Comparison of ENCODE assay signal across 2 cellular contexts in genomic region chr18:8367217-8367988, GRCh38.
TF ChIP-seq lines count a peak whose summit lies in the region.

No MANE protein-coding gene starts in this region.

TF ChIP-seq in IMR-90, 13 proteins besides CTCF, POLR2A, EP300 and RAD21 (continued from another document):
- TF ChIP-seq ELK1 (IDR thresholded peaks at IDR 0.05; ENCODE audit: borderline replicate concordance, low read depth, low read length) (no peak), MAFK (IDR thresholded peaks at IDR 0.05; ENCODE audit: low read depth, low read length) (no peak), MAZ (IDR thresholded peaks at IDR 0.05; ENCODE audit: borderline replicate concordance, low read depth, low read length) (no peak), SMC3 (IDR thresholded peaks at IDR 0.05; ENCODE audit: low read depth, low read length) (no peak), MXI1 (IDR thresholded peaks at IDR 0.05; ENCODE audit: borderline replicate concordance, low read depth, low read length) (no peak), FOS (IDR thresholded peaks at IDR 0.05; ENCODE audit: low read depth, low read length) (no peak), BHLHE40 (IDR thresholded peaks at IDR 0.05; ENCODE audit: low read depth, low read length) (no peak)

TF ChIP-seq in WTC11, 78 proteins besides CTCF, POLR2A, EP300 and RAD21 (continued from another document and continues in another):
- TF ChIP-seq ERG (CRISPR knock-in tag; IDR thresholded peaks at IDR 0.05) (0 out of 2 replicates have a peak, but pooled peaks have one; percentile 27), FOXP4 (CRISPR knock-in tag; IDR thresholded peaks at IDR 0.05) (peak; percentile 91), SP1 (CRISPR knock-in tag; conservative IDR thresholded peaks at IDR 0.05) (peak; percentile 43; the same call in 1 of the 2 replicates), ZNF671 (CRISPR knock-in tag; IDR thresholded peaks at IDR 0.05) (no peak), ZNF232 (CRISPR knock-in tag; IDR thresholded peaks at IDR 0.05) (peak; percentile 93), ATF2 (CRISPR knock-in tag; IDR thresholded peaks at IDR 0.05; ENCODE audit: borderline replicate concordance, low read depth) (no peak), ZBTB21 (CRISPR knock-in tag; IDR thresholded peaks at IDR 0.05; ENCODE audit: borderline replicate concordance) (peak; percentile 46), JUN (CRISPR knock-in tag; IDR thresholded peaks at IDR 0.05) (no peak), ELF4 (CRISPR knock-in tag; IDR thresholded peaks at IDR 0.05; ENCODE audit: low read depth) (no peak), CREB1 (CRISPR knock-in tag; IDR thresholded peaks at IDR 0.05) (peak; percentile 45; the same call in 1 of the 2 replicates), EMX1 (CRISPR knock-in tag; IDR thresholded peaks at IDR 0.05) (no peak), ZSCAN18 (CRISPR knock-in tag; IDR thresholded peaks at IDR 0.05) (no peak), RORB (CRISPR knock-in tag; IDR thresholded peaks at IDR 0.05) (no peak), CREM (CRISPR knock-in tag; IDR thresholded peaks at IDR 0.05) (peak; percentile 84), TCF7 (CRISPR knock-in tag; IDR thresholded peaks at IDR 0.05; ENCODE audit: low read depth) (no peak), AR (CRISPR knock-in tag; IDR thresholded peaks at IDR 0.05) (no peak), ETV6 (CRISPR knock-in tag; IDR thresholded peaks at IDR 0.05) (peak; percentile 54; the same call in 1 of the 2 replicates), NFE2L1 (CRISPR knock-in tag; IDR thresholded peaks at IDR 0.05) (peak; percentile 77; the same call in 1 of the 2 replicates), AFF4 (CRISPR knock-in tag; IDR thresholded peaks at IDR 0.05; ENCODE audit: borderline replicate concordance) (no peak), NFATC4 (CRISPR knock-in tag; IDR thresholded peaks at IDR 0.05) (no peak), ZNF396 (CRISPR knock-in tag; IDR thresholded peaks at IDR 0.05; ENCODE audit: borderline replicate concordance) (no peak), ATF3 (CRISPR knock-in tag; conservative IDR thresholded peaks at IDR 0.05) (no peak), PRDM15 (CRISPR knock-in tag; IDR thresholded peaks at IDR 0.05) (no peak), ZNF317 (CRISPR knock-in tag; IDR thresholded peaks at IDR 0.05; ENCODE audit: borderline replicate concordance, low read depth) (peak; percentile 36; the same call in 1 of the 2 replicates), ZNF138 (CRISPR knock-in tag; conservative IDR thresholded peaks at IDR 0.05) (peak; percentile 56; the same call in 1 of the 2 replicates), USF1 (CRISPR knock-in tag; IDR thresholded peaks at IDR 0.05) (peak; percentile 67; the same call in 1 of the 2 replicates), ZBTB43 (CRISPR knock-in tag; IDR thresholded peaks at IDR 0.05) (peak; percentile 85; the same call in 1 of the 2 replicates), GTF2I (CRISPR knock-in tag; conservative IDR thresholded peaks at IDR 0.05) (no peak), ZNF512 (CRISPR knock-in tag; IDR thresholded peaks at IDR 0.05; ENCODE audit: borderline replicate concordance) (0 out of 2 replicates have a peak, but pooled peaks have one; percentile 47), IRF2 (CRISPR knock-in tag; IDR thresholded peaks at IDR 0.05; ENCODE audit: borderline replicate concordance, low read depth) (no peak)
